In the genomic region with DNA sequence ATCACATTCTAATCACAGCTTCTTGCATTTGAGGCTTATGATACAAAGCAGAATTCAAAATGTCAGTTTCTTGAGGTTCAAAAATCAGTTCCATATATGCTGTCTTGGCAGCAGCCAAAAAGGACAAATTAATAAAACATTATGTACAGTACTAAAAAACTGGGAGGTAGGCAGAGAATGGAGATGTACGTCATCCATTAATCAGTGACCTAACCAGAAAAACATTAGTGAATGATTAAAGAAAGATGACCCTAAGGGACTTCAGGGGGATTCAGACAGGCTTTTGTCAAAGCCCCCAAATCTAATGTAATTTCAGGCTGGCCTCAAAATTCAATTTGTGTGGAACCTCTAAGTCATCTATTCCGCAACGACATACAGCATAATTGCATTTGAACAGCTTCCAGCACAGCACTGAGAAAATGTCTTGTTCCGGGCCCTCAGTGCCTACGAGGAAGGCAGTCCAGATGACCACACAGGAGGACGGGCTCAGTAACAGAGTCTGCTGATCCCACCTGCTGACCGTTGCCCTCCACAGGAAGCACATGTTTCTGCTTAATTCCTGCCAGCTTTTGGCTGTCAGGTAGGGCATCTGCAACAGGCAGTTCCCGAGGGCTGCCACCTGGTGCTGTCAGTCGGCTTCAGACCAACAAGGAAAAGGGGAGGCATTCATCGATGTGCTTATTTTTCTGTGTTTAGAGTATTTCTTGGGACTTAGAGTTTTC, we compare ENCODE assay signal across 14 cellular contexts.
DNase-seq lines count a peak whose midpoint lies in the region; ATAC-seq, FAIRE-seq and TF ChIP-seq lines count a peak whose summit lies in the region.
"Had no signal": no experiment of that assay in that cellular context is flagged by ENCODE, and none has a peak within 500 bp of the region (broad histone marks: within the 10 kb centered on the region; RNA-seq: fewer than 3 reads in every experiment).

No MANE protein-coding gene starts in this region.

- H3K9me2 ChIP-seq in Loucy (replicated peaks; ENCODE audit: low read depth, low read length), result no peaks in the 10 kb centered on the region

- TF ChIP-seq POLR2A in endothelial cell of umbilical vein (IDR thresholded peaks at IDR 0.05; ENCODE audit: low read depth, low read length), result no peak

- no peak overlapping the region for H3K9ac ChIP-seq in Loucy (ENCODE audit: low read depth, low read length, poor library complexity, severe bottlenecking)
- no peak overlapping the region for H3K9ac ChIP-seq in endothelial cell of umbilical vein (replicated peaks; ENCODE audit: extremely low read depth, insufficient read depth, low read length)
- H3K9ac ChIP-seq: BLaER1 had no signal

- H3K9me3 ChIP-seq in Loucy (ENCODE audit: insufficient read depth, low read depth, low read length) (no peaks in the 10 kb centered on the region), endothelial cell of umbilical vein (replicated peaks; ENCODE audit: control insufficient read depth, insufficient read depth, low read length) (no peaks in the 10 kb centered on the region), lung (ENCODE audit: control insufficient read depth in 2 of 2, insufficient read depth in 1 of 2, low read length in 1 of 2) (no peaks in the 10 kb centered on the region), MG63 (no peaks in the 10 kb centered on the region), aorta (ENCODE audit: control insufficient read depth, low read length) (no peaks in the 10 kb centered on the region)
- H3K9me3 ChIP-seq: BLaER1 had no signal

- dilution Hi-C loops in endothelial cell of umbilical vein (cut with MboI; ENCODE audit: extremely low pct_ligation_motif_present, low sequenced_read_pairs), result no loop called here

- H3K27me3 ChIP-seq in Loucy (ENCODE audit: insufficient read depth, low read length, poor library complexity, severe bottlenecking) (no peaks in the 10 kb centered on the region), endothelial cell of umbilical vein (ENCODE audit: control insufficient read depth in 2 of 2, insufficient read depth in 2 of 2, low read length in 2 of 2) (no peaks in the 10 kb centered on the region), lung (ENCODE audit: control insufficient read depth, insufficient read depth) (no peaks in the 10 kb centered on the region), MG63 (no peaks in the 10 kb centered on the region), aorta (ENCODE audit: control insufficient read depth in 1 of 2, insufficient read depth in 2 of 2, low read length in 1 of 2) (no peaks in the 10 kb centered on the region)
- H3K27me3 ChIP-seq: BLaER1 had no signal

- peaks cover 8% of the 10 kb centered on the region for H3K4me1 Mint-ChIP-seq in Calu3 (ENCODE audit: low read depth, unreplicated experiment)

- peak; percentile 31 for ATAC-seq in lung (ENCODE audit: insufficient read depth, low FRiP score)
- ATAC-seq in aorta (ENCODE audit: low FRiP score), result no peak
- ATAC-seq in GM18870 (IDR thresholded peaks at IDR 0.05; ENCODE audit: unreplicated experiment), result no peak
- ATAC-seq: stimulated activated naive B cell treated with anti-CD40 and anti-IgM and Interleukin-4, amounts not matched to agents 10 μg/mL and 1 μg/mL and 100 μg/mL, for 72 hours had no signal

- DNase-seq in Calu3 (peak; percentile 53), endothelial cell of umbilical vein (ENCODE audit: low read depth, low spot score) (peak; percentile 39), lung (ENCODE audit: low spot score) (peak; percentile 34), MG63 (no peak), aorta (no peak), DMS79 treated with DMSO at 0.1 percent for 48 hours (lab: John Stamatoyannopoulos, UW) (no peak)
- DNase-seq: activated CD4-positive, alpha-beta T cell treated with anti-CD3 and anti-CD28 coated beads for 4 hours; NCI-H1105 treated with DMSO at 0.1 percent for 48 hours; stimulated activated CD4-positive, alpha-beta T cell treated with anti-CD3 and anti-CD28 coated beads, Interleukin-1b, Interleukin-23, amount 100 ng/mL, for 48 hours; stimulated activated naive B cell treated with anti-CD40 and anti-IgM and Interleukin-4, amounts not matched to agents 10 μg/mL and 1 μg/mL and 100 μg/mL, for 72 hours had no signal

- H4K20me1 ChIP-seq in Loucy (ENCODE audit: insufficient read depth, low read length, poor library complexity, severe bottlenecking) (no peaks in the 10 kb centered on the region), endothelial cell of umbilical vein (replicated peaks; ENCODE audit: control insufficient read depth, extremely low read depth, insufficient read depth, low read length) (no peaks in the 10 kb centered on the region)
- H4K20me1 ChIP-seq: BLaER1 had no signal

- BruUV-seq in Calu3 (replicated peaks; lab: Mats Ljungman, UMichigan) (no TSS peak), endothelial cell of umbilical vein (replicated peaks; lab: Mats Ljungman, UMichigan) (no TSS peak)

- H3K27me3 Mint-ChIP-seq in Calu3 (ENCODE audit: unreplicated experiment), result no peaks in the 10 kb centered on the region

- H3K27ac Mint-ChIP-seq in Calu3 (ENCODE audit: unreplicated experiment), result peak overlapping the region; percentile 52
- H3K27ac Mint-ChIP-seq: activated T-helper 1 cell treated with anti-CD3 and anti-CD28 coated beads, Interleukin-12 subunit alpha, Interleukin-12 subunit beta, Interleukin-2, Interleukin-4 antibody, amounts not matched to agents 30 ng/mL and 10 ng/mL and 1 ng/mL, durations not matched to agents 14 hours and 24 hours and 36 hours; stimulated activated naive B cell treated with anti-CD40 and anti-IgM and Interleukin-4, amounts not matched to agents 10 μg/mL and 1 μg/mL and 100 μg/mL, for 72 hours had no signal

- H3K79me2 ChIP-seq in Loucy (ENCODE audit: insufficient read depth, low read length), result no peaks in the 10 kb centered on the region
- H3K79me2 ChIP-seq in endothelial cell of umbilical vein (ENCODE audit: control insufficient read depth, insufficient read depth, low read length), result no peaks in the 10 kb centered on the region

- H3F3A ChIP-seq in Loucy (ENCODE audit: low read depth), result no peaks in the 10 kb centered on the region

- intact Hi-C loops in Calu3 (cut with micrococcal nuclease; ENCODE audit: unreplicated experiment) (loop anchor here (10.0 kb wide), 2 partner anchors 387 to 503 kb away; no protein-coding TSS in a partner anchor), endothelial cell of umbilical vein (cut with micrococcal nuclease) (no loop called here), aorta (cut with DNase I) (no loop called here)

- H3K9me3 Mint-ChIP-seq in Calu3 (ENCODE audit: low read depth, unreplicated experiment), result no peaks in the 10 kb centered on the region
- H3K9me3 Mint-ChIP-seq: activated T-helper 1 cell treated with anti-CD3 and anti-CD28 coated beads, Interleukin-12 subunit alpha, Interleukin-12 subunit beta, Interleukin-2, Interleukin-4 antibody, amounts not matched to agents 30 ng/mL and 10 ng/mL and 1 ng/mL, durations not matched to agents 14 hours and 24 hours and 36 hours; stimulated activated naive B cell treated with anti-CD40 and anti-IgM and Interleukin-4, amounts not matched to agents 10 μg/mL and 1 μg/mL and 100 μg/mL, for 72 hours had no signal

- H3K4me1 ChIP-seq in Loucy (ENCODE audit: insufficient read depth, low read length, poor library complexity, severe bottlenecking) (peaks cover 8% of the 10 kb centered on the region), endothelial cell of umbilical vein (ENCODE audit: control insufficient read depth, extremely low read depth, insufficient read depth, low read length) (peaks cover 23% of the 10 kb centered on the region), lung (ENCODE audit: control insufficient read depth in 2 of 2, insufficient read depth in 2 of 2, low read length in 2 of 2) (peaks cover 0 to 1% of the 10 kb centered on the region in 2 donors), aorta (ENCODE audit: control insufficient read depth in 1 of 2, insufficient read depth in 2 of 2, low read length in 2 of 2) (no peaks in the 10 kb centered on the region)

- H2AFZ ChIP-seq in Loucy (ENCODE audit: low read length), result no peak overlapping the region
- H2AFZ ChIP-seq in endothelial cell of umbilical vein (ENCODE audit: low read depth, low read length), result no peak overlapping the region

- 26 to 27% methylated on average over 10 of the region's 10 CpGs for WGBS in lung, 2 donors
- WGBS in aorta, 2 donors, result 39 to 40% methylated on average over 10 of the region's 10 CpGs

- H3K4me3 ChIP-seq in Loucy (ENCODE audit: low read length, poor library complexity, severe bottlenecking) (no peak overlapping the region), endothelial cell of umbilical vein (replicated peaks in 1 of 3; ENCODE audit: insufficient read depth in 1 of 3, low read depth in 1 of 3, low read length in 3 of 3) (no peak overlapping the region), lung (no peak overlapping the region), MG63 (no peak overlapping the region), aorta (ENCODE audit: low read length in 2 of 2) (no peak overlapping the region)
- H3K4me3 ChIP-seq: BLaER1 had no signal

- H3K4me3 Mint-ChIP-seq in Calu3 (ENCODE audit: low read depth, unreplicated experiment), result peak overlapping the region; percentile 34
- H3K4me3 Mint-ChIP-seq: activated T-helper 1 cell treated with anti-CD3 and anti-CD28 coated beads, Interleukin-12 subunit alpha, Interleukin-12 subunit beta, Interleukin-2, Interleukin-4 antibody, amounts not matched to agents 30 ng/mL and 10 ng/mL and 1 ng/mL, durations not matched to agents 14 hours and 24 hours and 36 hours; stimulated activated naive B cell treated with anti-CD40 and anti-IgM and Interleukin-4, amounts not matched to agents 10 μg/mL and 1 μg/mL and 100 μg/mL, for 72 hours had no signal

- POLR2A ChIA-PET in endothelial cell of umbilical vein (lab: Charles Lee), result no interaction called here

- TF ChIP-seq CTCF in Calu3 (IDR thresholded peaks at IDR 0.05; ENCODE audit: unreplicated experiment), result peak; percentile 13
- 0 out of 2 replicates have a peak, but pooled peaks have one; percentile 8 for TF ChIP-seq CTCF in Loucy (conservative IDR thresholded peaks at IDR 0.05; ENCODE audit: low read length)
- TF ChIP-seq CTCF in endothelial cell of umbilical vein (IDR thresholded peaks at IDR 0.05; ENCODE audit: extremely low read depth in 1 of 2, insufficient read depth in 1 of 2, low read depth in 1 of 2, low read length in 2 of 2), result no peak
- no peak for TF ChIP-seq CTCF in lung (IDR thresholded peaks at IDR 0.05; ENCODE audit: control extremely low read depth, extremely low read depth)

- H3K36me3 ChIP-seq in Loucy (ENCODE audit: insufficient read depth, low read length) (no peaks in the 10 kb centered on the region), endothelial cell of umbilical vein (ENCODE audit: control insufficient read depth in 2 of 2, extremely low read depth in 1 of 2, insufficient read depth in 2 of 2, low read length in 2 of 2) (no peaks in the 10 kb centered on the region), lung (ENCODE audit: control insufficient read depth in 2 of 2, insufficient read depth in 2 of 2, low read length in 2 of 2) (no peaks in the 10 kb centered on the region), MG63 (no peaks in the 10 kb centered on the region), aorta (ENCODE audit: control insufficient read depth in 1 of 2, insufficient read depth in 2 of 2, low read length in 1 of 2) (no peaks in the 10 kb centered on the region)
- H3K36me3 ChIP-seq: BLaER1 had no signal

- CTCF ChIA-PET in Calu3 (lab: Charles Lee) (no interaction called here), endothelial cell of umbilical vein (lab: Charles Lee) (no interaction called here)

- H3K4me2 ChIP-seq in Loucy (ENCODE audit: low read depth, low read length, poor library complexity, severe bottlenecking) (no peak overlapping the region), endothelial cell of umbilical vein (ENCODE audit: insufficient read depth, low read length) (no peak overlapping the region)
- H3K4me2 ChIP-seq: BLaER1 had no signal

- FAIRE-seq in endothelial cell of umbilical vein (lab: Jason Lieb, UNC), result no peak

- no peaks in the 10 kb centered on the region for H3K36me3 Mint-ChIP-seq in Calu3 (ENCODE audit: insufficient read depth, unreplicated experiment)
- H3K36me3 Mint-ChIP-seq: stimulated activated naive B cell treated with anti-CD40 and anti-IgM and Interleukin-4, amounts not matched to agents 10 μg/mL and 1 μg/mL and 100 μg/mL, for 72 hours had no signal

- H3K27ac ChIP-seq in endothelial cell of umbilical vein (ENCODE audit: insufficient read depth, low read depth, low read length), result no peak overlapping the region
- H3K27ac ChIP-seq in lung (ENCODE audit: low read depth in 1 of 2, low read length in 1 of 2), result peak overlapping the region in 1 of 2 donors; percentile 64
- H3K27ac ChIP-seq in aorta (ENCODE audit: low read depth in 1 of 2, low read length in 2 of 2), result no peak overlapping the region
- H3K27ac ChIP-seq: BLaER1 had no signal

- H3K9me1 ChIP-seq in endothelial cell of umbilical vein (replicated peaks; ENCODE audit: control insufficient read depth, extremely low read depth, insufficient read depth, low read length), result no peaks in the 10 kb centered on the region

Comparison
In these comparisons a context has a peak if more than half of its experiments do, and no peak if none do; other contexts are left out.
1. DNase-seq: peak in Calu3 (single experiment), endothelial cell of umbilical vein (single experiment) and lung (single experiment); none in MG63 (single experiment), aorta (0 of 2) and DMS79 treated with DMSO at 0.1 percent for 48 hours (single experiment).
2. CTCF ChIP-seq: peak in Calu3 (single experiment) and Loucy (single experiment); none in endothelial cell of umbilical vein (0 of 2) and lung (single experiment).